In genomic region chr4:139410312-139410711, GRCh38 we compare ENCODE assay signal across 22 cellular contexts. TPM values are rescaled to one million over a fixed set of nuclear protein-coding genes. Genes with fewer than 3 reads are reported as not detected.
DNase-seq lines count a peak whose midpoint lies in the region; ATAC-seq and TF ChIP-seq lines count a peak whose summit lies in the region.
"Had no signal": no experiment of that assay in that cellular context is flagged by ENCODE, and none has a peak within 500 bp of the region (broad histone marks: within the 10 kb centered on the region; RNA-seq: fewer than 3 reads in every experiment).

No MANE protein-coding gene starts in this region.

- no peaks in the 10 kb centered on the region for H3K27me3 ChIP-seq in CD4-positive, CD25-positive, alpha-beta regulatory T cell (ENCODE audit: control insufficient read depth, insufficient read depth, low read length)
- no peaks in the 10 kb centered on the region for H3K27me3 ChIP-seq in aorta (ENCODE audit: control insufficient read depth in 1 of 2, insufficient read depth in 2 of 2, low read length in 1 of 2)

- peak overlapping the region; percentile 7 for H3K27ac Mint-ChIP-seq in activated CD4-positive, alpha-beta T cell treated with anti-CD3 and anti-CD28 coated beads, Interleukin-2, amount 10 ng/mL, durations not matched to agents 7 days and 5 days
- peak overlapping the region; percentile 28 to 30 (median 29) for H3K27ac Mint-ChIP-seq in CD4-positive, CD25-positive, alpha-beta regulatory T cell
- peak overlapping the region; percentile 12 for H3K27ac Mint-ChIP-seq in T-helper 17 cell
- peak overlapping the region; percentile 66 for H3K27ac Mint-ChIP-seq in neural crest cell (ENCODE audit: unreplicated experiment)

- H3K4me1 ChIP-seq in CD4-positive, CD25-positive, alpha-beta regulatory T cell (ENCODE audit: control insufficient read depth, insufficient read depth, low read length, poor library complexity, severe bottlenecking): no peaks in the 10 kb centered on the region
- no peaks in the 10 kb centered on the region for H3K4me1 ChIP-seq in aorta (ENCODE audit: control insufficient read depth in 1 of 2, insufficient read depth in 2 of 2, low read length in 2 of 2)
- H3K4me1 ChIP-seq: A549 had no signal

- intact Hi-C loops in aorta (cut with DNase I): loop anchor here in 1 of 2 donors (10.0 kb wide), 1 partner anchor 224 kb away; no protein-coding TSS in a partner anchor

- CTCF ChIA-PET in activated CD4-positive, alpha-beta T cell treated with anti-CD3 and anti-CD28 coated beads, Interleukin-2, amount 10 ng/mL, durations not matched to agents 7 days and 5 days (lab: Charles Lee): no interaction called here

- H3K4me1 Mint-ChIP-seq in activated CD4-positive, alpha-beta T cell treated with anti-CD3 and anti-CD28 coated beads, Interleukin-2, amount 10 ng/mL, durations not matched to agents 7 days and 5 days: no peaks in the 10 kb centered on the region
- peaks cover 2 to 22% (median 3%) of the 10 kb centered on the region in 4 donors for H3K4me1 Mint-ChIP-seq in CD4-positive, CD25-positive, alpha-beta regulatory T cell
- H3K4me1 Mint-ChIP-seq in T-helper 17 cell: peaks cover 2% of the 10 kb centered on the region
- H3K4me1 Mint-ChIP-seq in neural crest cell: no peaks in the 10 kb centered on the region
- H3K4me1 Mint-ChIP-seq: CD8-positive, alpha-beta memory T cell had no signal

- TF ChIP-seq CTCF in neural crest cell (conservative IDR thresholded peaks at IDR 0.05): no peak

- no peak overlapping the region for H3K4me3 Mint-ChIP-seq in activated CD4-positive, alpha-beta T cell treated with anti-CD3 and anti-CD28 coated beads, Interleukin-2, amount 10 ng/mL, durations not matched to agents 7 days and 5 days
- H3K4me3 Mint-ChIP-seq in CD4-positive, CD25-positive, alpha-beta regulatory T cell: no peak overlapping the region
- H3K4me3 Mint-ChIP-seq in T-helper 17 cell: no peak overlapping the region
- no peak overlapping the region for H3K4me3 Mint-ChIP-seq in neural crest cell
- H3K4me3 Mint-ChIP-seq: CD8-positive, alpha-beta memory T cell had no signal

- no peaks in the 10 kb centered on the region for H3K36me3 ChIP-seq in CD4-positive, CD25-positive, alpha-beta regulatory T cell (ENCODE audit: control insufficient read depth, insufficient read depth, low read length)
- H3K36me3 ChIP-seq in aorta (ENCODE audit: control insufficient read depth in 1 of 2, insufficient read depth in 2 of 2, low read length in 1 of 2): no peaks in the 10 kb centered on the region
- H3K36me3 ChIP-seq: HAP-1 had no signal

- H3K9me3 ChIP-seq in CD4-positive, CD25-positive, alpha-beta regulatory T cell (ENCODE audit: control insufficient read depth in 2 of 2, low read length in 2 of 2): no peaks in the 10 kb centered on the region
- H3K9me3 ChIP-seq in T-helper 17 cell (ENCODE audit: control insufficient read depth, low read length, poor library complexity, severe bottlenecking) (no peaks in the 10 kb centered on the region), aorta (ENCODE audit: control insufficient read depth, low read length) (no peaks in the 10 kb centered on the region)
- H3K9me3 ChIP-seq: A549, HAP-1 had no signal

- peaks cover 26% of the 10 kb centered on the region for H3K36me3 Mint-ChIP-seq in activated CD4-positive, alpha-beta T cell treated with anti-CD3 and anti-CD28 coated beads, Interleukin-2, amount 10 ng/mL, durations not matched to agents 7 days and 5 days (ENCODE audit: low read depth)
- peaks cover 46% of the 10 kb centered on the region for H3K36me3 Mint-ChIP-seq in CD4-positive, CD25-positive, alpha-beta regulatory T cell
- peaks cover 9% of the 10 kb centered on the region for H3K36me3 Mint-ChIP-seq in T-helper 17 cell (ENCODE audit: low read depth)
- peaks cover 35% of the 10 kb centered on the region for H3K36me3 Mint-ChIP-seq in neural crest cell (ENCODE audit: low read depth)

- peaks cover 5% of the 10 kb centered on the region for H3K9me3 Mint-ChIP-seq in activated CD4-positive, alpha-beta T cell treated with anti-CD3 and anti-CD28 coated beads, Interleukin-2, amount 10 ng/mL, durations not matched to agents 7 days and 5 days
- H3K9me3 Mint-ChIP-seq in CD4-positive, CD25-positive, alpha-beta regulatory T cell: peaks cover 0 to 5% (median 0%) of the 10 kb centered on the region in 7 donors
- peaks cover 10% of the 10 kb centered on the region for H3K9me3 Mint-ChIP-seq in neural crest cell

- H3K27me3 Mint-ChIP-seq in activated CD4-positive, alpha-beta T cell treated with anti-CD3 and anti-CD28 coated beads, Interleukin-2, amount 10 ng/mL, durations not matched to agents 7 days and 5 days: no peaks in the 10 kb centered on the region
- no peaks in the 10 kb centered on the region for H3K27me3 Mint-ChIP-seq in CD4-positive, CD25-positive, alpha-beta regulatory T cell
- no peaks in the 10 kb centered on the region for H3K27me3 Mint-ChIP-seq in T-helper 17 cell
- H3K27me3 Mint-ChIP-seq in neural crest cell (ENCODE audit: low read depth): no peaks in the 10 kb centered on the region

- POLR2A ChIA-PET in activated CD4-positive, alpha-beta T cell treated with anti-CD3 and anti-CD28 coated beads, Interleukin-2, amount 10 ng/mL, durations not matched to agents 7 days and 5 days (lab: Charles Lee): no interaction called here

- no peak for DNase-seq in activated CD4-positive, alpha-beta T cell treated with anti-CD3 and anti-CD28 coated beads, Interleukin-2, amount 10 ng/mL, durations not matched to agents 7 days and 5 days
- DNase-seq in activated CD4-positive, alpha-beta T cell treated with anti-CD3 and anti-CD28 coated beads, Interleukin-2, amount 50 U/mL, for 1 hour: no peak
- DNase-seq in CD4-positive, CD25-positive, alpha-beta regulatory T cell: no peak
- DNase-seq in T-helper 17 cell (no peak), neural crest cell (ENCODE audit: low read depth, low spot score) (no peak), aorta (no peak)
- DNase-seq: AML-193; CD8-positive, alpha-beta memory T cell; COR-L47; DMS 273 treated with DMSO at 0.1 percent for 48 hours; DMS53; DND-41; EL; KBM-7 had no signal

- no peak overlapping the region for H3K27ac ChIP-seq in CD4-positive, CD25-positive, alpha-beta regulatory T cell (ENCODE audit: insufficient read depth, low read length, poor library complexity, severe bottlenecking)
- H3K27ac ChIP-seq in aorta (ENCODE audit: low read depth in 1 of 2, low read length in 2 of 2): no peak overlapping the region
- H3K27ac ChIP-seq: 22Rv1, A549, C4-2B, HL-60 had no signal

- no peak overlapping the region for H3K4me3 ChIP-seq in CD4-positive, CD25-positive, alpha-beta regulatory T cell (ENCODE audit: low read depth, low read length)
- no peak overlapping the region for H3K4me3 ChIP-seq in aorta (ENCODE audit: low read length in 2 of 2)
- H3K4me3 ChIP-seq: A549, GM12878, HAP-1 had no signal

- no peak for ATAC-seq in CD4-positive, CD25-positive, alpha-beta regulatory T cell (ENCODE audit: low read depth in 2 of 2)
- no peak for ATAC-seq in T-helper 17 cell
- ATAC-seq in GM18873 (IDR thresholded peaks at IDR 0.05; ENCODE audit: low FRiP score, unreplicated experiment): no peak
- ATAC-seq in aorta (ENCODE audit: low FRiP score): no peak
- no peak for ATAC-seq in HG03175 (IDR thresholded peaks at IDR 0.05; ENCODE audit: unreplicated experiment)
- ATAC-seq: A549, GM12878 had no signal

RNA-seq across cellular contexts. Expression of gene RAB33B, which starts 43.6 kb away (rescaled TPM):
- 1 to 10 TPM; 7.3 TPM for total RNA-seq in activated CD4-positive, alpha-beta T cell treated with anti-CD3 and anti-CD28 coated beads, Interleukin-2, amount 10 ng/mL, durations not matched to agents 7 days and 5 days
- 19.1 TPM for total RNA-seq in CD4-positive, CD25-positive, alpha-beta regulatory T cell
- 10 to 100 TPM; 14.8 to 19.2 (median 15.5) TPM for polyA plus RNA-seq in CD4-positive, CD25-positive, alpha-beta regulatory T cell
- total RNA-seq in T-helper 17 cell (10 to 100 TPM; 19.9 to 20.1 TPM), neural crest cell (6.5 and 7.0 TPM in 2 replicates), aorta (10 to 100 TPM; 13.8 to 14.9 TPM)
- 1 to 10 TPM; 9.1 to 9.6 TPM for polyA plus RNA-seq in aorta

Comparison
In these comparisons a context has a peak if more than half of its experiments do, and no peak if none do; other contexts are left out.
1. H3K27ac Mint-ChIP-seq: peak in every context shown above with its lines; median percentile 66 in neural crest cell; 29 in CD4-positive, CD25-positive, alpha-beta regulatory T cell; 12 in T-helper 17 cell; 7 in activated CD4-positive, alpha-beta T cell treated with anti-CD3 and anti-CD28 coated beads, Interleukin-2, amount 10 ng/mL, durations not matched to agents 7 days and 5 days.